Comparison of ENCODE assay signal across 17 cellular contexts in genomic region chr11:126751242-126751641, GRCh38.
DNase-seq lines count a peak whose midpoint lies in the region; ATAC-seq and TF ChIP-seq lines count a peak whose summit lies in the region.
"Had no signal": no experiment of that assay in that cellular context is flagged by ENCODE, and none has a peak within 500 bp of the region (broad histone marks: within the 10 kb centered on the region; RNA-seq: fewer than 3 reads in every experiment).

No MANE protein-coding gene starts in this region.

- no peak for ATAC-seq in left ventricle myocardium superior
- ATAC-seq: HCT116 had no signal

- H3K79me1 ChIP-seq in mesenchymal stem cell (replicated peaks; ENCODE audit: low read length, poor library complexity, severe bottlenecking), result peaks cover 4% of the 10 kb centered on the region

- H3K4ac ChIP-seq in mesenchymal stem cell (ENCODE audit: low read depth in 1 of 2, low read length in 2 of 2), result no peak overlapping the region

- H3K9me3 ChIP-seq in adipocyte (ENCODE audit: control insufficient read depth, low read length) (peaks cover 4% of the 10 kb centered on the region), mesenchymal stem cell (ENCODE audit: control insufficient read depth, low read length) (peaks cover 5% of the 10 kb centered on the region)
- H3K9me3 ChIP-seq: SK-N-SH had no signal

- no peak overlapping the region for H3K4me3 ChIP-seq in adipocyte (ENCODE audit: low read length)
- no peak overlapping the region for H3K4me3 ChIP-seq in mesenchymal stem cell (ENCODE audit: insufficient read depth in 1 of 2, low read depth in 1 of 2, low read length in 2 of 2)
- no peak overlapping the region for H3K4me3 ChIP-seq in lower leg skin (ENCODE audit: low read depth, poor library complexity, severe bottlenecking)

- H3K27ac ChIP-seq in mesenchymal stem cell (ENCODE audit: low read length, poor library complexity, severe bottlenecking), result no peak overlapping the region

- TF ChIP-seq POLR2A in lower leg skin (IDR thresholded peaks at IDR 0.05), result no peak

- H3K4me2 ChIP-seq in mesenchymal stem cell (ENCODE audit: low read length, poor library complexity, severe bottlenecking), result no peak overlapping the region
- H3K4me2 ChIP-seq: SK-N-SH had no signal

- H3K9ac ChIP-seq in adipocyte (ENCODE audit: low read length), result no peak overlapping the region
- H3K9ac ChIP-seq in mesenchymal stem cell (ENCODE audit: low read length), result peak overlapping the region; percentile 7
- H3K9ac ChIP-seq: SK-N-SH had no signal

- 90% methylated on average over 3 of the region's 4 CpGs for WGBS in mesenchymal stem cell
- WGBS in lower leg skin, 2 donors, result 80 to 87% methylated on average over 4 of the region's 4 CpGs

- H3K4me1 ChIP-seq in adipocyte (ENCODE audit: control insufficient read depth, insufficient read depth, low read length) (no peaks in the 10 kb centered on the region), mesenchymal stem cell (ENCODE audit: control insufficient read depth, insufficient read depth, low read depth, low read length) (peaks cover 1% of the 10 kb centered on the region)

- H2BK120ac ChIP-seq in mesenchymal stem cell (ENCODE audit: low read depth, low read length), result no peak overlapping the region

- no peak overlapping the region for H3K14ac ChIP-seq in mesenchymal stem cell (ENCODE audit: low read length in 2 of 2)

- peak; percentile 25 for DNase-seq in NCI-H2171 treated with DMSO at 0.1 percent for 48 hours (lab: John Stamatoyannopoulos, UW)
- no peak for DNase-seq in NCI-H2171 (lab: John Stamatoyannopoulos, UW)
- DNase-seq in adipocyte (ENCODE audit: low read depth), result peak; percentile 70
- no peak for DNase-seq in mesenchymal stem cell
- DNase-seq in lower leg skin (ENCODE audit: low spot score in 2 of 2), result no peak
- DNase-seq in Ammon's horn (ENCODE audit: low spot score), result no peak
- DNase-seq in left ventricle myocardium superior, result no peak
- no peak for DNase-seq in NCI-H2081 (lab: John Stamatoyannopoulos, UW)
- DNase-seq: 8988T, COR-L47, MV-4-11, NCI-H1417, NCI-H1930, NCI-H510A treated with DMSO at 0.1 percent for 48 hours, Right ventricle myocardium superior, SK-N-SH had no signal

- no peaks in the 10 kb centered on the region for H3K36me3 ChIP-seq in adipocyte (ENCODE audit: control insufficient read depth, insufficient read depth, low read length, severe bottlenecking)
- H3K36me3 ChIP-seq in mesenchymal stem cell (ENCODE audit: control insufficient read depth in 1 of 2, insufficient read depth in 2 of 2, low read depth in 1 of 2, low read length in 2 of 2), result no peaks in the 10 kb centered on the region

- H4K91ac ChIP-seq in mesenchymal stem cell (ENCODE audit: low read length), result no peak overlapping the region

- H3K27me3 ChIP-seq in adipocyte (replicated peaks; ENCODE audit: control insufficient read depth, insufficient read depth, low read length) (no peaks in the 10 kb centered on the region), mesenchymal stem cell (ENCODE audit: control insufficient read depth in 1 of 2, insufficient read depth in 1 of 2, low read length in 2 of 2) (no peaks in the 10 kb centered on the region)

- intact Hi-C loops in lower leg skin (cut with DNase I; ENCODE audit: low total_unique reads) (no loop called here), left ventricle myocardium superior (cut with micrococcal nuclease) (no loop called here)

- H2BK5ac ChIP-seq in mesenchymal stem cell (ENCODE audit: low read depth, low read length, poor library complexity, severe bottlenecking), result no peak overlapping the region

- H2BK15ac ChIP-seq in mesenchymal stem cell (ENCODE audit: low read depth, poor library complexity, severe bottlenecking), result no peak overlapping the region

- H2AK5ac ChIP-seq in mesenchymal stem cell (ENCODE audit: low read length, severe bottlenecking), result no peak overlapping the region

- no peak overlapping the region for H2BK12ac ChIP-seq in mesenchymal stem cell (ENCODE audit: low read length in 2 of 2)

- H2AFZ ChIP-seq in mesenchymal stem cell (ENCODE audit: low read depth, low read length), result no peak overlapping the region

- no peak overlapping the region for H4K8ac ChIP-seq in mesenchymal stem cell (ENCODE audit: low read length)

- no peak overlapping the region for H3K18ac ChIP-seq in mesenchymal stem cell (ENCODE audit: low read depth in 1 of 2, low read length in 2 of 2)

- no peak for TF ChIP-seq CTCF in lower leg skin (IDR thresholded peaks at IDR 0.05)

- H3K23ac ChIP-seq in mesenchymal stem cell (ENCODE audit: low read length in 2 of 2), result no peak overlapping the region

Comparison
In these comparisons a context has a peak if more than half of its experiments do, and no peak if none do; other contexts are left out.
1. DNase-seq: peak in NCI-H2171 treated with DMSO at 0.1 percent for 48 hours (single experiment) and adipocyte (single experiment); none in NCI-H2171 (single experiment), mesenchymal stem cell (single experiment), lower leg skin (0 of 2), Ammon's horn (single experiment), left ventricle myocardium superior (single experiment) and NCI-H2081 (0 of 2).